In genomic region chr4:880684-881405, GRCh38 we compare ENCODE assay signal across 20 cellular contexts. TPM values are rescaled to one million over a fixed set of nuclear protein-coding genes. Genes with fewer than 3 reads are reported as not detected.
A peak's percentile ranks its signal among the peaks of the same experiment; 100 is the strongest.
DNase-seq lines count a peak whose midpoint lies in the region; ATAC-seq and TF ChIP-seq lines count a peak whose summit lies in the region.
"Had no signal": no experiment of that assay in that cellular context is flagged by ENCODE, and none has a peak within 500 bp of the region (broad histone marks: within the 10 kb centered on the region; RNA-seq: fewer than 3 reads in every experiment).

No MANE protein-coding gene starts in this region.

- 0 out of 2 replicates have a peak, but pooled peaks have one; percentile 7 for TF ChIP-seq CTCF in BE2C (IDR thresholded peaks at IDR 0.05; ENCODE audit: low read depth, low read length)

- peaks cover 41% of the 10 kb centered on the region for H3K36me3 Mint-ChIP-seq in activated CD4-positive, alpha-beta memory T cell treated with anti-CD3 and anti-CD28 coated beads, Interleukin-2, amount 10 ng/mL, durations not matched to agents 7 days and 5 days (ENCODE audit: low read depth)
- H3K36me3 Mint-ChIP-seq in central memory CD8-positive, alpha-beta T cell (ENCODE audit: insufficient read depth), result peaks cover 25% of the 10 kb centered on the region

- H3K27me3 Mint-ChIP-seq in activated CD4-positive, alpha-beta memory T cell treated with anti-CD3 and anti-CD28 coated beads, Interleukin-2, amount 10 ng/mL, durations not matched to agents 7 days and 5 days, result no peaks in the 10 kb centered on the region
- H3K27me3 Mint-ChIP-seq in central memory CD8-positive, alpha-beta T cell, result no peaks in the 10 kb centered on the region

- H3K4me3 ChIP-seq in BE2C (ENCODE audit: low read depth, low read length), result no peak overlapping the region
- H3K4me3 ChIP-seq: tibial nerve had no signal

- no peaks in the 10 kb centered on the region for H3K9me3 ChIP-seq in BE2C
- H3K9me3 ChIP-seq: tibial nerve had no signal

- H3K27ac Mint-ChIP-seq in activated CD4-positive, alpha-beta memory T cell treated with anti-CD3 and anti-CD28 coated beads, Interleukin-2, amount 10 ng/mL, durations not matched to agents 7 days and 5 days, result peak overlapping the region; percentile 100
- peak overlapping the region; percentile 97 for H3K27ac Mint-ChIP-seq in central memory CD8-positive, alpha-beta T cell (ENCODE audit: low read depth)

- no peak for ATAC-seq in central memory CD8-positive, alpha-beta T cell (replicated peaks; ENCODE audit: extremely low read depth, poor library complexity, severe bottlenecking)
- ATAC-seq in HG03135 (IDR thresholded peaks at IDR 0.05; ENCODE audit: unreplicated experiment), result no peak
- ATAC-seq: left lobe of liver had no signal

- no peaks in the 10 kb centered on the region for H3K4me1 ChIP-seq in BE2C
- H3K4me1 ChIP-seq: tibial nerve had no signal

- POLR2A ChIA-PET in activated CD4-positive, alpha-beta memory T cell treated with anti-CD3 and anti-CD28 coated beads, Interleukin-2, amount 10 ng/mL, durations not matched to agents 7 days and 5 days (lab: Charles Lee), result interaction anchor here (3.5 kb wide), 1 partner anchor 51 kb away, joined by 29 read pairs; the partner anchor contains the start of genes GAK and TMEM175

- H3K27me3 ChIP-seq in BE2C, result no peaks in the 10 kb centered on the region
- H3K27me3 ChIP-seq: tibial nerve had no signal

- no peaks in the 10 kb centered on the region for H3K9me3 Mint-ChIP-seq in activated CD4-positive, alpha-beta memory T cell treated with anti-CD3 and anti-CD28 coated beads, Interleukin-2, amount 10 ng/mL, durations not matched to agents 7 days and 5 days
- H3K9me3 Mint-ChIP-seq in central memory CD8-positive, alpha-beta T cell, result no peaks in the 10 kb centered on the region

- H3K4me1 Mint-ChIP-seq in activated CD4-positive, alpha-beta memory T cell treated with anti-CD3 and anti-CD28 coated beads, Interleukin-2, amount 10 ng/mL, durations not matched to agents 7 days and 5 days, result peaks cover 31% of the 10 kb centered on the region
- peaks cover 26% of the 10 kb centered on the region for H3K4me1 Mint-ChIP-seq in central memory CD8-positive, alpha-beta T cell

- peaks cover 50% of the 10 kb centered on the region for H3K36me3 ChIP-seq in BE2C

- CTCF ChIA-PET in activated CD4-positive, alpha-beta memory T cell treated with anti-CD3 and anti-CD28 coated beads, Interleukin-2, amount 10 ng/mL, durations not matched to agents 7 days and 5 days (lab: Charles Lee), result interaction anchor here (1.4 to 2.1 kb wide), 3 partner anchors 51 to 138 kb away, joined by 4 to 6 read pairs (median 6); partner anchors contain the start of genes GAK, IDUA and TMEM175

- peak overlapping the region; percentile 71 for H3K4me3 Mint-ChIP-seq in activated CD4-positive, alpha-beta memory T cell treated with anti-CD3 and anti-CD28 coated beads, Interleukin-2, amount 10 ng/mL, durations not matched to agents 7 days and 5 days
- peak overlapping the region; percentile 79 for H3K4me3 Mint-ChIP-seq in central memory CD8-positive, alpha-beta T cell

- DNase-seq in NCI-H82 (lab: John Stamatoyannopoulos, UW), result peak; percentile 1
- no peak for DNase-seq in NCI-H82 treated with DMSO at 0.1 percent for 48 hours (lab: John Stamatoyannopoulos, UW; ENCODE audit: unreplicated experiment)
- DNase-seq in BE2C, result no peak
- no peak for DNase-seq in activated CD4-positive, alpha-beta memory T cell treated with anti-CD3 and anti-CD28 coated beads, Interleukin-2, amount 10 ng/mL, durations not matched to agents 7 days and 5 days
- no peak for DNase-seq in central memory CD8-positive, alpha-beta T cell (ENCODE audit: low spot score in 2 of 2)
- DNase-seq in DMS53 (lab: John Stamatoyannopoulos, UW), result no peak
- no peak for DNase-seq in T1000 (lab: John Stamatoyannopoulos, UW)
- DNase-seq: activated CD4-positive, alpha-beta T cell treated with anti-CD3 and anti-CD28 coated beads for 4 hours; head of caudate nucleus; Kasumi-1; mesendoderm; NCI-H1694 treated with DMSO at 0.1 percent for 48 hours; NCI-H69; retina; stimulated activated CD4-positive, alpha-beta T cell treated with anti-CD3 and anti-CD28 coated beads, Interleukin-4, amount 100 ng/mL, for 1 hour; stimulated activated naive CD4-positive, alpha-beta T cell treated with Interleukin-2 at 50 U/mL for 16 hours had no signal

RNA-seq across cellular contexts. Expression of gene GAK, which starts 51.3 kb away (rescaled TPM):
- 111 TPM for polyA plus RNA-seq in BE2C (2012; ENCODE audit: insufficient read depth, insufficient read length, low read depth)
- total RNA-seq in activated CD4-positive, alpha-beta memory T cell treated with anti-CD3 and anti-CD28 coated beads, Interleukin-2, amount 10 ng/mL, durations not matched to agents 7 days and 5 days, result 100 to 1,000 TPM; 139 to 156 TPM

RNA-seq across cellular contexts. Expression of gene TMEM175, which starts 51.4 kb away (rescaled TPM):
- 146 TPM for polyA plus RNA-seq in BE2C (2012; ENCODE audit: insufficient read depth, insufficient read length, low read depth)
- total RNA-seq in activated CD4-positive, alpha-beta memory T cell treated with anti-CD3 and anti-CD28 coated beads, Interleukin-2, amount 10 ng/mL, durations not matched to agents 7 days and 5 days, result 10 to 100 TPM; 24.1 to 28.8 TPM

RNA-seq across cellular contexts. Expression of gene CPLX1, which starts 54.9 kb away (rescaled TPM):
- 71.1 TPM for polyA plus RNA-seq in BE2C (2012; ENCODE audit: insufficient read depth, insufficient read length, low read depth)
- total RNA-seq in activated CD4-positive, alpha-beta memory T cell treated with anti-CD3 and anti-CD28 coated beads, Interleukin-2, amount 10 ng/mL, durations not matched to agents 7 days and 5 days, result 1 to 10 TPM; 2.5 to 3.0 TPM
- total RNA-seq: osteocyte had no signal
